Comparison of ENCODE assay signal across 17 cellular contexts in the genomic region with DNA sequence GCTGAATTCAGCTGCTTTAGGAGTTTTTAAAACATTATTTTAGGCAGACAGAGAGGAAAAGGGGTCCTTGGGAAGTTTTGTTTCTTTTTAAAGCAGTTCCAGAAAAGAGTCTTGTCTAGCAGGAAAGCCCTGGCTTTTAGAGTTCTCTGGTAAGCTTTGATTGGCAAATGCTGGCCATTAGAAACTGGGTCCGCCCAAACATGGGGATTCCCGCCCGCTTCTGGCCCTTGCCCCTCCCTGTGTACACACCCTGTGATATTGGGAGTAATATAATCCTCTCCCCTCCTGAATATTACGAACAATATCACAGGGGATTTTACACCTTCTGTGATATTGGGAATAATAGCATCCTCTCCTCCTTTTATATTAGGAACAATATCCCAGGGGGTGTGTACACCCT. TPM values are rescaled to one million over a fixed set of nuclear protein-coding genes. Genes with fewer than 3 reads are reported as not detected.
DNase-seq lines count a peak whose midpoint lies in the region; ATAC-seq and TF ChIP-seq lines count a peak whose summit lies in the region.
"Had no signal": no experiment of that assay in that cellular context is flagged by ENCODE, and none has a peak within 500 bp of the region (broad histone marks: within the 10 kb centered on the region; RNA-seq: fewer than 3 reads in every experiment).

No MANE protein-coding gene starts in this region.

- TF ChIP-seq EP300 in SK-N-SH (IDR thresholded peaks at IDR 0.05; ENCODE audit: borderline replicate concordance in 1 of 2, low read depth in 1 of 2, low read length in 1 of 2) = no peak

- H3K27me3 ChIP-seq in A673 (replicated peaks; ENCODE audit: insufficient read depth, low read depth, low read length, poor library complexity) (peaks cover 2% of the 10 kb centered on the region), GM23338 (ENCODE audit: insufficient read depth) (0 out of 2 replicates have a peak, but pooled peaks cover 4% of the 10 kb centered on the region), SK-N-SH (ENCODE audit: insufficient read depth) (peaks cover 62% of the 10 kb centered on the region)
- H3K27me3 ChIP-seq: neural progenitor cell had no signal

- DNase-seq in A673 (ENCODE audit: low spot score) (peak; percentile 14), GM23338 (ENCODE audit: low spot score) (no peak), SK-N-SH (no peak), lung microvascular endothelial cell (ENCODE audit: low read depth in 2 of 2) (peak; percentile 31 to 42), NCI-H1436 treated with DMSO at 0.1 percent for 48 hours (lab: John Stamatoyannopoulos, UW) (no peak), inferior parietal cortex (ENCODE audit: extremely low spot score) (no peak), WTC11 (ENCODE audit: low spot score) (no peak)
- DNase-seq: activated CD4-positive, alpha-beta T cell treated with anti-CD3 and anti-CD28 coated beads for 1 hour; GOT3; Karpas-422 had no signal

- H3K9me3 ChIP-seq in A673 (ENCODE audit: low read depth, low read length, poor library complexity, severe bottlenecking) = no peaks in the 10 kb centered on the region
- no peaks in the 10 kb centered on the region for H3K9me3 ChIP-seq in SK-N-SH
- H3K9me3 ChIP-seq: thoracic aorta had no signal

- no peak for TF ChIP-seq RAD21 in SK-N-SH (IDR thresholded peaks at IDR 0.05; ENCODE audit: low read length)

- POLR2A ChIA-PET in A673 (lab: Charles Lee; ENCODE audit: low non-redundant PET) = no interaction called here
- POLR2A ChIA-PET in SK-N-SH (lab: Yijun Ruan, JAX) = no interaction called here
- POLR2A ChIA-PET in WTC11 (lab: Charles Lee) = no interaction called here

- H3F3A ChIP-seq in GM23338 (replicated peaks; ENCODE audit: low read depth) = no peaks in the 10 kb centered on the region
- peaks cover 3% of the 10 kb centered on the region for H3F3A ChIP-seq in SK-N-SH (replicated peaks; ENCODE audit: insufficient read depth)

- H3K4me3 Mint-ChIP-seq in GM23338 = no peak overlapping the region
- H3K4me3 Mint-ChIP-seq in WTC11 = no peak overlapping the region
- H3K4me3 Mint-ChIP-seq: brain, neural progenitor cell had no signal

- ATAC-seq in GM23338 (no peak), esophagus mucosa (no peak), WTC11 (no peak)

- H3K79me2 ChIP-seq in GM23338 (replicated peaks; ENCODE audit: insufficient read depth) (no peaks in the 10 kb centered on the region), SK-N-SH (ENCODE audit: insufficient read depth) (no peaks in the 10 kb centered on the region)

- no peak overlapping the region for H3K9ac ChIP-seq in SK-N-SH
- H3K9ac ChIP-seq: neural progenitor cell had no signal

- intact Hi-C loops in A673 (cut with micrococcal nuclease; ENCODE audit: unreplicated experiment) = no loop called here

- H3K9me2 ChIP-seq in GM23338 (ENCODE audit: insufficient read depth) (no peaks in the 10 kb centered on the region), SK-N-SH (no peaks in the 10 kb centered on the region)

- H3K27me3 Mint-ChIP-seq in GM23338 (ENCODE audit: insufficient read depth, low read depth, poor library complexity) (peaks cover 20% of the 10 kb centered on the region), WTC11 (ENCODE audit: low read depth) (peaks cover 95% of the 10 kb centered on the region)

- H2AFZ ChIP-seq in GM23338 = peak overlapping the region; percentile 93; the same call in 1 of the 2 replicates
- peak overlapping the region; percentile 76; the same call in 1 of the 2 replicates for H2AFZ ChIP-seq in SK-N-SH (ENCODE audit: low read depth)
- H2AFZ ChIP-seq: neural progenitor cell had no signal

- H3K36me3 Mint-ChIP-seq in GM23338 (ENCODE audit: low read depth) = no peaks in the 10 kb centered on the region
- no peaks in the 10 kb centered on the region for H3K36me3 Mint-ChIP-seq in WTC11
- H3K36me3 Mint-ChIP-seq: brain, neural progenitor cell had no signal

- H3K9me3 Mint-ChIP-seq in GM23338 (peaks cover 24% of the 10 kb centered on the region), WTC11 (peaks cover 30% of the 10 kb centered on the region)

- H3K4me1 ChIP-seq in A673 (ENCODE audit: insufficient read depth, low read length, poor library complexity, severe bottlenecking) = peaks cover 9% of the 10 kb centered on the region
- H3K4me1 ChIP-seq in GM23338 (ENCODE audit: insufficient read depth) = no peaks in the 10 kb centered on the region; the same call in 1 of the 2 replicates
- H3K4me1 ChIP-seq in SK-N-SH (ENCODE audit: control insufficient read depth in 1 of 2, insufficient read depth in 2 of 2, low read depth in 1 of 2, low read length in 1 of 2) = peaks cover 0 to 6% of the 10 kb centered on the region in 2 experiments; a peak in 2 of 4 replicates
- H3K4me1 ChIP-seq: foreskin keratinocyte, neural progenitor cell had no signal

- H3K36me3 ChIP-seq in A673 (ENCODE audit: insufficient read depth, low read length, poor library complexity, severe bottlenecking) (no peaks in the 10 kb centered on the region), GM23338 (ENCODE audit: insufficient read depth) (no peaks in the 10 kb centered on the region), SK-N-SH (replicated peaks in 1 of 2; ENCODE audit: control insufficient read depth in 1 of 2, insufficient read depth in 2 of 2, low read length in 1 of 2) (no peaks in the 10 kb centered on the region)
- H3K36me3 ChIP-seq: neural progenitor cell, thoracic aorta had no signal

- H3K27ac ChIP-seq in A673 (ENCODE audit: low read depth, low read length, poor library complexity, severe bottlenecking) = no peak overlapping the region
- H3K27ac ChIP-seq in GM23338 (ENCODE audit: low read depth) = no peak overlapping the region
- no peak overlapping the region for H3K27ac ChIP-seq in SK-N-SH (ENCODE audit: low read depth in 2 of 2, low read length in 1 of 2)
- H3K27ac ChIP-seq: coronary artery, foreskin keratinocyte, neural progenitor cell, thoracic aorta had no signal

- no peaks in the 10 kb centered on the region for H4K20me1 ChIP-seq in GM23338 (replicated peaks; ENCODE audit: insufficient read depth)
- no peaks in the 10 kb centered on the region for H4K20me1 ChIP-seq in SK-N-SH (ENCODE audit: insufficient read depth)

- H3K4me1 Mint-ChIP-seq in GM23338 = no peaks in the 10 kb centered on the region; the same call in 2 of the 3 replicates
- peaks cover 4% of the 10 kb centered on the region; the same call in 1 of the 2 replicates for H3K4me1 Mint-ChIP-seq in WTC11

- H3K27ac Mint-ChIP-seq in GM23338 = no peak overlapping the region
- no peak overlapping the region for H3K27ac Mint-ChIP-seq in WTC11
- H3K27ac Mint-ChIP-seq: neural progenitor cell had no signal

- TF ChIP-seq CTCF in A673 (conservative IDR thresholded peaks at IDR 0.05; ENCODE audit: low read depth, low read length) = no peak
- TF ChIP-seq CTCF in GM23338 (conservative IDR thresholded peaks at IDR 0.05; ENCODE audit: low read depth in 2 of 2) = no peak
- TF ChIP-seq CTCF in SK-N-SH (IDR thresholded peaks at IDR 0.05) = no peak
- TF ChIP-seq CTCF in WTC11 (IDR thresholded peaks at IDR 0.05) = no peak

- H3K4me2 ChIP-seq in GM23338 (no peak overlapping the region), SK-N-SH (peak overlapping the region; percentile 48)
- H3K4me2 ChIP-seq: neural progenitor cell had no signal

- BruUV-seq in A673 (replicated peaks; lab: Mats Ljungman, UMichigan) = no TSS peak

- 24% methylated on average over 4 of the region's 4 CpGs for WGBS in SK-N-SH (ENCODE audit: low lambda C conversion rate)

- CTCF ChIA-PET in A673 (lab: Charles Lee) = no interaction called here
- CTCF ChIA-PET in SK-N-SH (lab: Yijun Ruan, JAX) = no interaction called here
- CTCF ChIA-PET in WTC11 (lab: Charles Lee) = no interaction called here

- no peak overlapping the region for H3K4me3 ChIP-seq in A673 (ENCODE audit: low read depth, low read length, poor library complexity, severe bottlenecking)
- no peak overlapping the region for H3K4me3 ChIP-seq in GM23338
- peak overlapping the region in 1 of 2 experiments; percentile 0; a peak in 1 of 4 replicates for H3K4me3 ChIP-seq in SK-N-SH (ENCODE audit: low read depth in 2 of 2, low read length in 1 of 2)
- H3K4me3 ChIP-seq: coronary artery, neural progenitor cell, thoracic aorta had no signal

TF ChIP-seq in GM23338, 12 proteins besides CTCF, POLR2A, EP300 and RAD21:
- TF ChIP-seq CREB1 (CRISPR knock-in tag; IDR thresholded peaks at IDR 0.05; ENCODE audit: low read depth) = no peak
- TF ChIP-seq NANOG (IDR thresholded peaks at IDR 0.05; ENCODE audit: borderline replicate concordance) = no peak
TF ChIP-seq in GM23338: peak in this region for 0.

TF ChIP-seq in SK-N-SH, 30 proteins besides CTCF, POLR2A, EP300 and RAD21 (continues in another document):
- TF ChIP-seq, protein P1, sequence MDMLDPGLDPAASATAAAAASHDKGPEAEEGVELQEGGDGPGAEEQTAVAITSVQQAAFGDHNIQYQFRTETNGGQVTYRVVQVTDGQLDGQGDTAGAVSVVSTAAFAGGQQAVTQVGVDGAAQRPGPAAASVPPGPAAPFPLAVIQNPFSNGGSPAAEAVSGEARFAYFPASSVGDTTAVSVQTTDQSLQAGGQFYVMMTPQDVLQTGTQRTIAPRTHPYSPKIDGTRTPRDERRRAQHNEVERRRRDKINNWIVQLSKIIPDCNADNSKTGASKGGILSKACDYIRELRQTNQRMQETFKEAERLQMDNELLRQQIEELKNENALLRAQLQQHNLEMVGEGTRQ (IDR thresholded peaks at IDR 0.05; ENCODE audit: borderline replicate concordance, low read depth, low read length) = no peak
- no peak for TF ChIP-seq FOXM1 (IDR thresholded peaks at IDR 0.05; ENCODE audit: low read depth)
- no peak for TF ChIP-seq SMC3 (IDR thresholded peaks at IDR 0.05; ENCODE audit: low read depth, low read length)

TF ChIP-seq in WTC11, 78 proteins besides CTCF, POLR2A, EP300 and RAD21 (continues in another document):
- TF ChIP-seq CDX4 (CRISPR knock-in tag; IDR thresholded peaks at IDR 0.05; ENCODE audit: borderline replicate concordance) = no peak
- TF ChIP-seq MXD4 (CRISPR knock-in tag; IDR thresholded peaks at IDR 0.05; ENCODE audit: borderline replicate concordance) = no peak
- TF ChIP-seq EMX1 (CRISPR knock-in tag; IDR thresholded peaks at IDR 0.05) = no peak
- TF ChIP-seq FOXK1 (CRISPR knock-in tag; IDR thresholded peaks at IDR 0.05) = no peak

RNA-seq across cellular contexts. Expression of gene ERICH4, which starts 58.9 kb away (rescaled TPM):
- total RNA-seq in A673 (2021) = not detected in 2 replicates
- not detected in 2 replicates for total RNA-seq in GM23338 (2014; rRNA removed; shearing (Covaris generic))
- polyA plus RNA-seq in GM23338 (2016; fragmentation: Nextera tagmentation; extraction: Ambion mirVana) = not detected in 2 replicates
- polyA plus RNA-seq in SK-N-SH (2012; rRNA removed) = not detected in 2 replicates
- polyA plus RNA-seq in SK-N-SH (2012; cell fraction: cytosol; rRNA removed) = 0.03 TPM in 1 of 2 replicates, not detected in the other
- not detected in 2 replicates for polyA plus RNA-seq in SK-N-SH (2012; cell fraction: nucleus; rRNA removed)
- total RNA-seq in lung microvascular endothelial cell = not detected in 2 replicates
- not detected for total RNA-seq in esophagus mucosa
- 0.24 TPM in 1 of 3 replicates, not detected in the others for total RNA-seq in WTC11 (2021)
- total RNA-seq: foreskin keratinocyte, mononuclear cell, thoracic aorta had no signal
- polyA plus RNA-seq: foreskin keratinocyte had no signal

Comparison
In these comparisons a context has a peak if more than half of its experiments do, and no peak if none do; other contexts are left out.
1. DNase-seq: peak in A673 (single experiment) and lung microvascular endothelial cell (2 of 2); none in GM23338 (single experiment), SK-N-SH (single experiment), NCI-H1436 treated with DMSO at 0.1 percent for 48 hours (single experiment), inferior parietal cortex (single experiment) and WTC11 (single experiment).